ENCODE assay signal across 6 cellular contexts in the genomic region with DNA sequence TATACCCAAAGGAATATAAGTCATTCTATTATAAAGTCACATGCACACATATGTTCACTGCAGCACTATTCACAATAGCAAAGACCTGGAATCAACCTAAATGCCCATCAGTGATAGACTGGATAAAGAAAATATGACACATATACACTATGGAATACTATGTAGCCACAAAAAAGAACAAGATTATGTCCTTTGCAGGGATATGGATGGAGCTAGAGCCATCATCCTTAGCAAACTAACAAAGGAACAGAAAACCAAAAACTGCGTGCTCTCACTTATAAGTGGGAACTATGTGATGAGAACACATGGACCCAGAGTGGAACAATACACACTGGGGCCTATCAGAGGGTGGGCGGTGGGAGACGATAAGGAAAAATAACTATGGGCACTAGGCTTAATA.
"Had no signal": no experiment of that assay in that cellular context is flagged by ENCODE, and none has a peak within 500 bp of the region (broad histone marks: within the 10 kb centered on the region; RNA-seq: fewer than 3 reads in every experiment).

No MANE protein-coding gene starts in this region.

- ATAC-seq: HCT116, K562 had no signal

- DNase-seq: GM23248, GOT3, H7, IMR-90 had no signal
